ENCODE assay signal across 8 cellular contexts in genomic region chr14:89955022-89955414, GRCh38. TPM values are rescaled to one million over a fixed set of nuclear protein-coding genes. Genes with fewer than 3 reads are reported as not detected.
A peak's percentile ranks its signal among the peaks of the same experiment; 100 is the strongest.
DNase-seq lines count a peak whose midpoint lies in the region; ATAC-seq and TF ChIP-seq lines count a peak whose summit lies in the region.

No MANE protein-coding gene starts in this region.

- CTCF ChIA-PET in activated CD8-positive, alpha-beta memory T cell treated with anti-CD3 and anti-CD28 coated beads, Interleukin-2, amount 10 ng/mL, durations not matched to agents 7 days and 5 days (lab: Charles Lee) = interaction anchor here (1.9 to 10.6 kb wide), 3 partner anchors 16 to 280 kb away, joined by 10 to 81 read pairs (median 10); no protein-coding TSS in a partner anchor

- TF ChIP-seq POLR2A in erythroblast (IDR thresholded peaks at IDR 0.05; ENCODE audit: low read length) = no peak

- peaks cover 37% of the 10 kb centered on the region for H3K36me3 Mint-ChIP-seq in activated CD8-positive, alpha-beta memory T cell treated with anti-CD3 and anti-CD28 coated beads, Interleukin-2, amount 10 ng/mL, durations not matched to agents 7 days and 5 days

- H3K9me3 Mint-ChIP-seq in activated CD8-positive, alpha-beta memory T cell treated with anti-CD3 and anti-CD28 coated beads, Interleukin-2, amount 10 ng/mL, durations not matched to agents 7 days and 5 days (ENCODE audit: low read depth) = no peaks in the 10 kb centered on the region

- DNase-seq in activated CD8-positive, alpha-beta memory T cell treated with anti-CD3 and anti-CD28 coated beads, Interleukin-2, amount 10 ng/mL, durations not matched to agents 7 days and 5 days = no peak
- DNase-seq in activated CD8-positive, alpha-beta memory T cell treated with anti-CD3 and anti-CD28 coated beads, Interleukin-2, amount 50 U/mL, for 4 hours = no peak
- DNase-seq in foreskin fibroblast (no peak), retinal pigment epithelial cell (ENCODE audit: low read depth) (no peak), erythroblast (lab: John Stamatoyannopoulos, UW) (no peak), cerebellar nuclear complex (lab: John Stamatoyannopoulos, UW) (no peak)

- no peaks in the 10 kb centered on the region for H3K27me3 Mint-ChIP-seq in activated CD8-positive, alpha-beta memory T cell treated with anti-CD3 and anti-CD28 coated beads, Interleukin-2, amount 10 ng/mL, durations not matched to agents 7 days and 5 days

- peak overlapping the region; percentile 61 to 81 for H3K4me3 ChIP-seq in foreskin fibroblast (ENCODE audit: low read depth in 1 of 2, low read length in 2 of 2)
- H3K4me3 ChIP-seq in retinal pigment epithelial cell (ENCODE audit: low read length) = peak overlapping the region; percentile 70

- ATAC-seq in activated CD8-positive, alpha-beta memory T cell treated with anti-CD3 and anti-CD28 coated beads, Interleukin-2, amount 10 ng/mL, durations not matched to agents 7 days and 5 days = peak; percentile 0
- ATAC-seq in SK-N-SH treated with all-trans-retinoic acid at 6 μM for 48 hours (peak; percentile 18), GM21619 (IDR thresholded peaks at IDR 0.05; ENCODE audit: unreplicated experiment) (no peak)

- H3K27ac Mint-ChIP-seq in activated CD8-positive, alpha-beta memory T cell treated with anti-CD3 and anti-CD28 coated beads, Interleukin-2, amount 10 ng/mL, durations not matched to agents 7 days and 5 days = peak overlapping the region; percentile 90

- no peak for TF ChIP-seq CTCF in foreskin fibroblast (IDR thresholded peaks at IDR 0.05; ENCODE audit: low read depth, low read length)
- no peak for TF ChIP-seq CTCF in retinal pigment epithelial cell (conservative IDR thresholded peaks at IDR 0.05; ENCODE audit: low read depth, low read length)

- H3K4me3 Mint-ChIP-seq in activated CD8-positive, alpha-beta memory T cell treated with anti-CD3 and anti-CD28 coated beads, Interleukin-2, amount 10 ng/mL, durations not matched to agents 7 days and 5 days = peak overlapping the region; percentile 93

- H3K4me1 Mint-ChIP-seq in activated CD8-positive, alpha-beta memory T cell treated with anti-CD3 and anti-CD28 coated beads, Interleukin-2, amount 10 ng/mL, durations not matched to agents 7 days and 5 days = peaks cover 47% of the 10 kb centered on the region

TF ChIP-seq in SK-N-SH treated with all-trans-retinoic acid at 6 μM for 48 hours, 23 proteins besides CTCF, POLR2A, EP300 and RAD21:
- TF ChIP-seq ZFP3 (CRISPR knock-in tag; IDR thresholded peaks at IDR 0.05) = peak; percentile 92
- no peak for TF ChIP-seq OSR1 (CRISPR knock-in tag; IDR thresholded peaks at IDR 0.05)

RNA-seq across cellular contexts. Expression of gene EFCAB11, which starts 0.5 kb away (rescaled TPM):
- 10 to 100 TPM; 11.3 to 12.4 TPM for total RNA-seq in activated CD8-positive, alpha-beta memory T cell treated with anti-CD3 and anti-CD28 coated beads, Interleukin-2, amount 10 ng/mL, durations not matched to agents 7 days and 5 days

RNA-seq across cellular contexts. Expression of gene TDP1, which starts 0.7 kb away (rescaled TPM):
- total RNA-seq in activated CD8-positive, alpha-beta memory T cell treated with anti-CD3 and anti-CD28 coated beads, Interleukin-2, amount 10 ng/mL, durations not matched to agents 7 days and 5 days = 10 to 100 TPM; 83.8 to 90.3 TPM
